17 cellular contexts compared by ENCODE assay signal in the genomic region with DNA sequence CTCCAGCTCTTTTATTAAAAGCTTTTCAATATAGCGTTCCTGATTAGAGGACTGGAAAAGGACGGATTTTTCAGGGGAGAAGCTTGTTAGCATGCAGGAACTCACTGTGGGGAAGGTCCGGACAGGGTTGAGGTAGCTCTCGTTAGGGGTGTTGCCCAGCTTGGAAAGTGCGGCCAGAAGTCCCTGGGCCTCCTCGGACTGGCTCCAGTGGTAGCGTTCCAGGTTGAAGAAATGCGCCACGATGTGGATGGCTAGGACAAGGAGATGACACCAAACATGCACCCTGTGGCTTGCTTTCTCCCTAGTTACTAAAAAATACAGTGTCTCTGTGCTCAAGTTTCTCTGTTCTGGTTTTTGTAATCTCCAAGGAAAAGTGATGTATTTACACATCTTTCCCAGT. TPM values are rescaled to one million over a fixed set of nuclear protein-coding genes. Genes with fewer than 3 reads are reported as not detected.
A peak's percentile ranks its signal among the peaks of the same experiment; 100 is the strongest.
DNase-seq lines count a peak whose midpoint lies in the region; ATAC-seq, FAIRE-seq and TF ChIP-seq lines count a peak whose summit lies in the region.
"Had no signal": no experiment of that assay in that cellular context is flagged by ENCODE, and none has a peak within 500 bp of the region (broad histone marks: within the 10 kb centered on the region; RNA-seq: fewer than 3 reads in every experiment).

No MANE protein-coding gene starts in this region.

- H3K79me2 ChIP-seq in mammary epithelial cell (ENCODE audit: insufficient read depth, low read length) (no peaks in the 10 kb centered on the region), PC-9 (ENCODE audit: low read depth) (no peaks in the 10 kb centered on the region), astrocyte (ENCODE audit: insufficient read depth, low read length) (no peaks in the 10 kb centered on the region), osteoblast (ENCODE audit: insufficient read depth, low read length) (no peaks in the 10 kb centered on the region)

- dilution Hi-C loops in mammary epithelial cell (cut with HindIII; ENCODE audit: low sequenced_read_pairs), result no loop called here

- H3K4me3 Mint-ChIP-seq in astrocyte (ENCODE audit: unreplicated experiment), result no peak overlapping the region
- H3K4me3 Mint-ChIP-seq: CD8-positive, alpha-beta memory T cell had no signal

- H3K4me1 Mint-ChIP-seq in astrocyte (ENCODE audit: low read depth, unreplicated experiment), result peaks cover 8% of the 10 kb centered on the region

- DNase-seq in mammary epithelial cell, result no peak
- DNase-seq in breast epithelium (ENCODE audit: low spot score in 2 of 2), result no peak
- no peak for DNase-seq in PC-9
- no peak for DNase-seq in astrocyte (ENCODE audit: low read depth)
- no peak for DNase-seq in osteoblast (ENCODE audit: insufficient read length, low spot score, missing footprints)
- no peak for DNase-seq in anterior cingulate cortex (lab: John Stamatoyannopoulos, UW)
- DNase-seq in effector CD4-positive, alpha-beta T cell, result no peak
- DNase-seq: Caco-2; CD8-positive, alpha-beta memory T cell; DMS53; GF-D8; H7 had no signal

- POLR2A ChIA-PET in PC-9 (lab: Charles Lee; ENCODE audit: unreplicated experiment), result no interaction called here

- FAIRE-seq in astrocyte (lab: Jason Lieb, UNC), result no peak
- FAIRE-seq: GM19239 had no signal

- no peak for TF ChIP-seq CTCF in mammary epithelial cell (conservative IDR thresholded peaks at IDR 0.05 in 1 of 2, IDR thresholded peaks at IDR 0.05 in 1 of 2; ENCODE audit: extremely low read depth in 1 of 2, insufficient read depth in 1 of 2, low read depth in 1 of 2, low read length in 2 of 2)
- TF ChIP-seq CTCF in breast epithelium (IDR thresholded peaks at IDR 0.05), result no peak
- TF ChIP-seq CTCF in PC-9 (conservative IDR thresholded peaks at IDR 0.05), result no peak
- TF ChIP-seq CTCF in astrocyte (IDR thresholded peaks at IDR 0.05; ENCODE audit: insufficient read depth, low read depth, low read length), result no peak
- no peak for TF ChIP-seq CTCF in osteoblast (IDR thresholded peaks at IDR 0.05; ENCODE audit: extremely low read depth, low read depth, low read length)
- TF ChIP-seq CTCF in gastroesophageal sphincter (IDR thresholded peaks at IDR 0.05), result no peak

- no peak for ATAC-seq in gastroesophageal sphincter

- H4K20me1 ChIP-seq in mammary epithelial cell (ENCODE audit: insufficient read depth, low read length), result no peaks in the 10 kb centered on the region
- no peaks in the 10 kb centered on the region for H4K20me1 ChIP-seq in PC-9 (ENCODE audit: insufficient read depth)
- no peaks in the 10 kb centered on the region for H4K20me1 ChIP-seq in astrocyte (ENCODE audit: insufficient read depth, low read length)
- no peaks in the 10 kb centered on the region for H4K20me1 ChIP-seq in osteoblast (ENCODE audit: insufficient read depth, low read length)
- H4K20me1 ChIP-seq: BLaER1 had no signal

- 93% methylated on average over 9 of the region's 9 CpGs for WGBS in mammary epithelial cell (ENCODE audit: low coverage, missing lambda C conversion rate)
- 65 to 100% methylated on average over 1 to 9 of the region's 9 CpGs for WGBS in gastroesophageal sphincter (ENCODE audit: low coverage in 1 of 2), 2 donors

- H3K4me1 ChIP-seq in mammary epithelial cell (ENCODE audit: insufficient read depth, low read length), result peaks cover 7% of the 10 kb centered on the region
- H3K4me1 ChIP-seq in breast epithelium, result no peaks in the 10 kb centered on the region
- H3K4me1 ChIP-seq in PC-9 (replicated peaks; ENCODE audit: insufficient read depth), result peaks cover 18% of the 10 kb centered on the region
- H3K4me1 ChIP-seq in astrocyte (ENCODE audit: insufficient read depth, low read length), result no peaks in the 10 kb centered on the region
- no peaks in the 10 kb centered on the region for H3K4me1 ChIP-seq in osteoblast (ENCODE audit: insufficient read depth, low read length)
- H3K4me1 ChIP-seq in gastroesophageal sphincter, result no peaks in the 10 kb centered on the region
- H3K4me1 ChIP-seq: Caco-2 had no signal

- CTCF ChIA-PET in mammary epithelial cell (lab: Charles Lee; ENCODE audit: low non-redundant PET) (no interaction called here), PC-9 (lab: Charles Lee) (no interaction called here)

- H2AFZ ChIP-seq in mammary epithelial cell (ENCODE audit: low read depth, low read length), result no peak overlapping the region
- no peak overlapping the region for H2AFZ ChIP-seq in PC-9
- peak overlapping the region; percentile 14 for H2AFZ ChIP-seq in astrocyte (ENCODE audit: low read depth, low read length)
- H2AFZ ChIP-seq in osteoblast (ENCODE audit: low read length), result peak overlapping the region; percentile 80

- no peaks in the 10 kb centered on the region for H3K36me3 ChIP-seq in mammary epithelial cell (ENCODE audit: insufficient read depth, low read length)
- H3K36me3 ChIP-seq in breast epithelium, result no peaks in the 10 kb centered on the region
- H3K36me3 ChIP-seq in PC-9 (ENCODE audit: low read depth), result no peaks in the 10 kb centered on the region
- H3K36me3 ChIP-seq in astrocyte (ENCODE audit: insufficient read depth, low read length), result no peaks in the 10 kb centered on the region
- no peaks in the 10 kb centered on the region for H3K36me3 ChIP-seq in osteoblast (ENCODE audit: insufficient read depth, low read length)
- H3K36me3 ChIP-seq in gastroesophageal sphincter, result no peaks in the 10 kb centered on the region
- H3K36me3 ChIP-seq: BLaER1 had no signal

- H3K27me3 Mint-ChIP-seq in astrocyte (ENCODE audit: low read depth, unreplicated experiment), result no peaks in the 10 kb centered on the region

- no peak overlapping the region for H3K4me2 ChIP-seq in mammary epithelial cell (ENCODE audit: insufficient read depth, low read depth, low read length)
- no peak overlapping the region for H3K4me2 ChIP-seq in PC-9
- H3K4me2 ChIP-seq in astrocyte (ENCODE audit: low read length), result no peak overlapping the region
- peak overlapping the region; percentile 50 for H3K4me2 ChIP-seq in osteoblast (ENCODE audit: insufficient read depth, low read length)
- H3K4me2 ChIP-seq: BLaER1 had no signal

- H3K4me3 ChIP-seq in mammary epithelial cell (replicated peaks in 1 of 3; ENCODE audit: insufficient read depth in 1 of 3, low read depth in 2 of 3, low read length in 3 of 3) (no peak overlapping the region), breast epithelium (no peak overlapping the region), PC-9 (no peak overlapping the region), astrocyte (ENCODE audit: insufficient read depth, low read depth, low read length) (no peak overlapping the region), osteoblast (ENCODE audit: insufficient read depth, low read length) (peak overlapping the region; percentile 33), gastroesophageal sphincter (no peak overlapping the region)
- H3K4me3 ChIP-seq: BLaER1 had no signal

- no peaks in the 10 kb centered on the region for H3K9me3 Mint-ChIP-seq in astrocyte (ENCODE audit: unreplicated experiment)
- H3K9me3 Mint-ChIP-seq: CD8-positive, alpha-beta memory T cell had no signal

- H3K9ac ChIP-seq in mammary epithelial cell (ENCODE audit: insufficient read depth, low read length), result no peak overlapping the region
- no peak overlapping the region for H3K9ac ChIP-seq in astrocyte (ENCODE audit: low read length)
- H3K9ac ChIP-seq: BLaER1 had no signal

- no peak for TF ChIP-seq EP300 in gastroesophageal sphincter (IDR thresholded peaks at IDR 0.05)

- in situ Hi-C loops in mammary epithelial cell (cut with MboI; ENCODE audit: low sequenced_read_pairs in 2 of 2), result no loop called here

- H3K27ac Mint-ChIP-seq in astrocyte (ENCODE audit: unreplicated experiment), result no peak overlapping the region
- H3K27ac Mint-ChIP-seq: CD8-positive, alpha-beta memory T cell had no signal

- H3K27me3 ChIP-seq in mammary epithelial cell (ENCODE audit: insufficient read depth, low read length) (no peaks in the 10 kb centered on the region), breast epithelium (no peaks in the 10 kb centered on the region), PC-9 (ENCODE audit: insufficient read depth, low read depth) (no peaks in the 10 kb centered on the region), astrocyte (ENCODE audit: insufficient read depth, low read length) (no peaks in the 10 kb centered on the region), osteoblast (ENCODE audit: insufficient read depth, low read length) (no peaks in the 10 kb centered on the region), gastroesophageal sphincter (no peaks in the 10 kb centered on the region)
- H3K27me3 ChIP-seq: BLaER1 had no signal

- BruUV-seq in mammary epithelial cell (replicated peaks; lab: Mats Ljungman, UMichigan), result no TSS peak
- no TSS peak for BruUV-seq in PC-9 (replicated peaks; lab: Mats Ljungman, UMichigan)

- H3F3A ChIP-seq in PC-9 (ENCODE audit: insufficient read depth, low read depth), result no peaks in the 10 kb centered on the region

- no peak for TF ChIP-seq POLR2A in breast epithelium (IDR thresholded peaks at IDR 0.05)
- no peak for TF ChIP-seq POLR2A in gastroesophageal sphincter (IDR thresholded peaks at IDR 0.05)

- no peaks in the 10 kb centered on the region for H3K36me3 Mint-ChIP-seq in astrocyte (ENCODE audit: low read depth, unreplicated experiment)
- H3K36me3 Mint-ChIP-seq: CD8-positive, alpha-beta memory T cell had no signal

- H3K9me2 ChIP-seq in PC-9 (ENCODE audit: insufficient read depth), result no peaks in the 10 kb centered on the region

- intact Hi-C loops in mammary epithelial cell (cut with micrococcal nuclease), result loop anchor here (5.0 kb wide), 1 partner anchor 49 kb away; no protein-coding TSS in a partner anchor
- intact Hi-C loops in breast epithelium (cut with DNase I; ENCODE audit: low total_unique reads), result no loop called here
- intact Hi-C loops in PC-9 (cut with micrococcal nuclease; ENCODE audit: unreplicated experiment), result no loop called here

- H3K27ac ChIP-seq in mammary epithelial cell (ENCODE audit: insufficient read depth, low read depth, low read length), result peak overlapping the region; percentile 39
- no peak overlapping the region for H3K27ac ChIP-seq in breast epithelium
- H3K27ac ChIP-seq in PC-9, result peak overlapping the region; percentile 88
- no peak overlapping the region for H3K27ac ChIP-seq in astrocyte (ENCODE audit: low read depth, low read length)
- no peak overlapping the region for H3K27ac ChIP-seq in osteoblast (ENCODE audit: low read depth, low read length)
- H3K27ac ChIP-seq in gastroesophageal sphincter, result no peak overlapping the region
- H3K27ac ChIP-seq: 22Rv1, BLaER1 had no signal

- no peaks in the 10 kb centered on the region for H3K9me3 ChIP-seq in mammary epithelial cell (replicated peaks; ENCODE audit: insufficient read depth, low read length)
- no peaks in the 10 kb centered on the region for H3K9me3 ChIP-seq in breast epithelium
- no peaks in the 10 kb centered on the region for H3K9me3 ChIP-seq in PC-9 (ENCODE audit: insufficient read depth, low read depth)
- H3K9me3 ChIP-seq in astrocyte (ENCODE audit: insufficient read depth, low read depth, low read length), result no peaks in the 10 kb centered on the region
- H3K9me3 ChIP-seq in osteoblast (ENCODE audit: low read depth, low read length), result no peaks in the 10 kb centered on the region
- no peaks in the 10 kb centered on the region for H3K9me3 ChIP-seq in gastroesophageal sphincter
- H3K9me3 ChIP-seq: Caco-2 had no signal

RNA-seq across cellular contexts. Expression of gene NOX3, which starts 12.5 kb away (rescaled TPM):
- not detected for total RNA-seq in mammary epithelial cell
- not detected for polyA plus RNA-seq in mammary epithelial cell
- not detected for polyA minus RNA-seq in mammary epithelial cell
- total RNA-seq in breast epithelium, result not detected
- not detected in 2 replicates for total RNA-seq in PC-9 (2021)
- 0.30 TPM in 1 of 2 replicates, not detected in the other for total RNA-seq in astrocyte
- not detected in 2 replicates for total RNA-seq in osteoblast
- under 1 TPM in 1 of 4 donors, not detected in 3; 0.54 TPM for total RNA-seq in gastroesophageal sphincter
- total RNA-seq: A673; Caco-2; CD8-positive, alpha-beta memory T cell; H7 had no signal
- polyA plus RNA-seq: CD8-positive, alpha-beta memory T cell had no signal

Comparison
In these comparisons a context has a peak if more than half of its experiments do, and no peak if none do; other contexts are left out.
1. H3K27ac ChIP-seq: peak in mammary epithelial cell (single experiment) and PC-9 (single experiment); none in breast epithelium (0 of 2), astrocyte (single experiment), osteoblast (single experiment) and gastroesophageal sphincter (0 of 4).
2. H2AFZ ChIP-seq: peak in astrocyte (single experiment) and osteoblast (single experiment); none in mammary epithelial cell (single experiment) and PC-9 (single experiment).